ENCODE assay signal across 8 cellular contexts in genomic region chr22:36384766-36385400, GRCh38. TPM values are rescaled to one million over a fixed set of nuclear protein-coding genes. Genes with fewer than 3 reads are reported as not detected.
DNase-seq lines count a peak whose midpoint lies in the region; ATAC-seq and TF ChIP-seq lines count a peak whose summit lies in the region.

No MANE protein-coding gene starts in this region.

- CTCF ChIA-PET in Calu3 (lab: Charles Lee), result interaction anchor here (0.7 to 2.7 kb wide), 4 partner anchors 9 to 116 kb away, joined by 3 to 9 read pairs (median 6); no protein-coding TSS in a partner anchor

- BruUV-seq in Calu3 (replicated peaks; lab: Mats Ljungman, UMichigan), result no TSS peak

- peaks cover 79% of the 10 kb centered on the region for H3K36me3 Mint-ChIP-seq in Calu3 (ENCODE audit: insufficient read depth, unreplicated experiment)
- no peaks in the 10 kb centered on the region for H3K36me3 Mint-ChIP-seq in glutamatergic neuron (ENCODE audit: unreplicated experiment)

- peak overlapping the region in 20 of 21 experiments; percentile 92 to 99 (median 97) for H3K27ac ChIP-seq in skin epidermis

- no peaks in the 10 kb centered on the region for H3K9me3 Mint-ChIP-seq in Calu3 (ENCODE audit: low read depth, unreplicated experiment)
- H3K9me3 Mint-ChIP-seq in glutamatergic neuron (ENCODE audit: unreplicated experiment), result peaks cover 4% of the 10 kb centered on the region

- H3K4me3 Mint-ChIP-seq in Calu3 (ENCODE audit: low read depth, unreplicated experiment) (peak overlapping the region; percentile 73), glutamatergic neuron (ENCODE audit: unreplicated experiment) (peak overlapping the region; percentile 94)

- DNase-seq in Calu3 (no peak), LNCaP clone FGC (ENCODE audit: low read depth) (no peak), glutamatergic neuron (no peak), pons (ENCODE audit: low spot score) (no peak)
- peak; percentile 42 for DNase-seq in activated naive CD4-positive, alpha-beta T cell treated with Interleukin-2 at 50 U/mL for 16 hours

- no peak for TF ChIP-seq CTCF in Calu3 (IDR thresholded peaks at IDR 0.05; ENCODE audit: unreplicated experiment)
- no peak for TF ChIP-seq CTCF in LNCaP clone FGC (IDR thresholded peaks at IDR 0.05; ENCODE audit: control insufficient read depth, extremely low read depth, insufficient read depth)
- no peak for TF ChIP-seq CTCF in glutamatergic neuron (IDR thresholded peaks at IDR 0.05; ENCODE audit: partially characterized antibody, unreplicated experiment)

- peaks cover 44% of the 10 kb centered on the region for H3K4me1 Mint-ChIP-seq in Calu3 (ENCODE audit: low read depth, unreplicated experiment)
- H3K4me1 Mint-ChIP-seq in glutamatergic neuron (ENCODE audit: low read depth, unreplicated experiment), result peaks cover 19% of the 10 kb centered on the region

- H3K4me3 ChIP-seq in LNCaP clone FGC (ENCODE audit: low read depth, low read length) (peak overlapping the region; percentile 84), skin epidermis (peak overlapping the region; percentile 78 to 95 (median 87))

- H3K27ac Mint-ChIP-seq in Calu3 (ENCODE audit: unreplicated experiment) (peak overlapping the region; percentile 79), glutamatergic neuron (ENCODE audit: unreplicated experiment) (peak overlapping the region; percentile 80)

- ATAC-seq in esophagus mucosa (no peak), GM18519 (IDR thresholded peaks at IDR 0.05; ENCODE audit: low FRiP score, unreplicated experiment) (no peak)

- H3K27me3 Mint-ChIP-seq in Calu3 (ENCODE audit: unreplicated experiment) (no peaks in the 10 kb centered on the region), glutamatergic neuron (ENCODE audit: unreplicated experiment) (peaks cover 4% of the 10 kb centered on the region)

- intact Hi-C loops in Calu3 (cut with micrococcal nuclease; ENCODE audit: unreplicated experiment), result loop anchor here (5.0 kb wide), 2 partner anchors 67 to 82 kb away; no protein-coding TSS in a partner anchor

RNA-seq across cellular contexts. Expression of gene MYH9, which starts 2.9 kb away (rescaled TPM):
- 526 and 606 TPM in 2 replicates for total RNA-seq in Calu3 (2022)
- total RNA-seq in glutamatergic neuron (ENCODE audit: unreplicated experiment), result 122 TPM
- 487 TPM for total RNA-seq in esophagus mucosa
